In genomic region chr11:80085563-80085962, GRCh38 we compare ENCODE assay signal across 23 cellular contexts.
"Had no signal": no experiment of that assay in that cellular context is flagged by ENCODE, and none has a peak within 500 bp of the region (broad histone marks: within the 10 kb centered on the region; RNA-seq: fewer than 3 reads in every experiment).

No MANE protein-coding gene starts in this region.

- H2AFZ ChIP-seq: PC-9 had no signal

- H3K9me3 ChIP-seq: Peyer's patch, SJCRH30 had no signal

- DNase-seq: IMR-90; Kasumi-1; KG1; MV-4-11; NCI-H1048; NCI-H1105; NCI-H1417; NCI-H1436 treated with DMSO at 0.1 percent for 48 hours; NCI-H1694; NCI-H187 treated with DMSO at 0.1 percent for 48 hours; NCI-H2029 treated with DMSO at 0.1 percent for 48 hours; NCI-H2171 treated with DMSO at 0.1 percent for 48 hours; NCI-H524; NCI-H69; NCI-H774; NK-92 treated with Interleukin-12 subunit alpha and Interleukin-12 subunit beta, amount 100 ng/mL, for 24 hours; PC-9; Peyer's patch; SHP77 treated with DMSO at 0.1 percent for 48 hours; SJCRH30 had no signal

- ATAC-seq: HepG2, Right ventricle myocardium inferior, SK-N-SH treated with all-trans-retinoic acid at 6 μM for 48 hours had no signal

- H3K4me1 ChIP-seq: Peyer's patch, SJCRH30 had no signal

- H3K4me3 ChIP-seq: PC-9, Peyer's patch, SJCRH30 had no signal

- H3K27me3 ChIP-seq: Peyer's patch, SJCRH30 had no signal

- H3K36me3 ChIP-seq: Peyer's patch, SJCRH30 had no signal

- H3K4me2 ChIP-seq: PC-9 had no signal

- H3K27ac ChIP-seq: PC-9, Peyer's patch, SJCRH30 had no signal

- FAIRE-seq: HepG2 had no signal
